ENCODE assay signal across 18 cellular contexts in the genomic region with DNA sequence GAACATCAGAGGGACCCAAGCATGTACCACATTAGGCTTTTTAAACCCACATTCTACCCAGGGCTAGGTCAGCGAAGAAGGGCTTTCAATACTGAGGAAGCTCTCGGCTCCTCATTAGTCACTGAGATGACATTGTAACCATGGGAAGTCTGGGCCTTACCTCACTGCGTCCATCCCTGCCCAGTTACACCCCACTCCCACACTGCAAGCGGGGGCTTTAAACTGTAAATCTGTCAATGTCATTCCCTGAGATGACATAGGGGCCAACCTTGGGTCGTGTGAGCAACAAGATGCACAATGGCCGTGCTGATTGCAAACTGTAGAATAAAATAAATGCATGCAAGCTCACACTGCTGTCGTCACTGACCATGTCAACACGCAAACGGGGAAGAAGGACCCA. TPM values are rescaled to one million over a fixed set of nuclear protein-coding genes. Genes with fewer than 3 reads are reported as not detected.
A peak's percentile ranks its signal among the peaks of the same experiment; 100 is the strongest.
DNase-seq lines count a peak whose midpoint lies in the region; ATAC-seq, FAIRE-seq and TF ChIP-seq lines count a peak whose summit lies in the region.
"Had no signal": no experiment of that assay in that cellular context is flagged by ENCODE, and none has a peak within 500 bp of the region (broad histone marks: within the 10 kb centered on the region; RNA-seq: fewer than 3 reads in every experiment).

No MANE protein-coding gene starts in this region.

- POLR2A ChIA-PET in naive thymus-derived CD4-positive, alpha-beta T cell (lab: Charles Lee), result no interaction called here

- H3K9me3 Mint-ChIP-seq in naive thymus-derived CD4-positive, alpha-beta T cell, result no peaks in the 10 kb centered on the region
- H3K9me3 Mint-ChIP-seq: activated naive CD8-positive, alpha-beta T cell treated with anti-CD3 and anti-CD28 coated beads, Interleukin-2, amount 10 ng/mL, durations not matched to agents 7 days and 5 days; activated T-helper 1 cell treated with anti-CD3 and anti-CD28 coated beads, Interleukin-12 subunit alpha, Interleukin-12 subunit beta, Interleukin-2, Interleukin-4 antibody, amounts not matched to agents 30 ng/mL and 10 ng/mL and 1 ng/mL, durations not matched to agents 14 hours and 24 hours and 36 hours had no signal

- TF ChIP-seq CTCF in colonic mucosa (IDR thresholded peaks at IDR 0.05), result no peak

- H3K27ac ChIP-seq in colonic mucosa, result no peak overlapping the region
- H3K27ac ChIP-seq in naive thymus-derived CD4-positive, alpha-beta T cell (ENCODE audit: low read depth, low read length), result no peak overlapping the region
- H3K27ac ChIP-seq: 22Rv1, esophagus squamous epithelium, gastrocnemius medialis, parathyroid adenoma, sigmoid colon had no signal

- peak; percentile 52 for FAIRE-seq in urothelium cell line (lab: Jason Lieb, UNC)
- FAIRE-seq: islet of Langerhans had no signal

- DNase-seq in activated CD8-positive, alpha-beta memory T cell treated with anti-CD3 and anti-CD28 coated beads for 24 hours, result peak; percentile 28
- no peak for DNase-seq in activated CD8-positive, alpha-beta memory T cell treated with anti-CD3 and anti-CD28 coated beads, Interleukin-2, amount 50 U/mL, for 4 hours
- DNase-seq in colonic mucosa (peak; percentile 12), urothelium cell line (ENCODE audit: low spot score) (no peak), DMS53 treated with DMSO at 0.1 percent for 48 hours (lab: John Stamatoyannopoulos, UW; ENCODE audit: unreplicated experiment) (no peak), NCI-H1436 (lab: John Stamatoyannopoulos, UW) (no peak), NCI-H1048 (lab: John Stamatoyannopoulos, UW) (no peak)
- DNase-seq in naive thymus-derived CD4-positive, alpha-beta T cell, result no peak
- DNase-seq: activated CD4-positive, alpha-beta T cell treated with anti-CD3 and anti-CD28 coated beads for 1 hour; effector memory CD4-positive, alpha-beta T cell; esophagus squamous epithelium; gastrocnemius medialis; sigmoid colon had no signal

- no peak overlapping the region for H3K4me3 Mint-ChIP-seq in naive thymus-derived CD4-positive, alpha-beta T cell
- H3K4me3 Mint-ChIP-seq: activated naive CD8-positive, alpha-beta T cell treated with anti-CD3 and anti-CD28 coated beads, Interleukin-2, amount 10 ng/mL, durations not matched to agents 7 days and 5 days; activated T-helper 1 cell treated with anti-CD3 and anti-CD28 coated beads, Interleukin-12 subunit alpha, Interleukin-12 subunit beta, Interleukin-2, Interleukin-4 antibody, amounts not matched to agents 30 ng/mL and 10 ng/mL and 1 ng/mL, durations not matched to agents 14 hours and 24 hours and 36 hours had no signal

- H3K27ac Mint-ChIP-seq in naive thymus-derived CD4-positive, alpha-beta T cell, result no peak overlapping the region
- H3K27ac Mint-ChIP-seq: activated naive CD8-positive, alpha-beta T cell treated with anti-CD3 and anti-CD28 coated beads, Interleukin-2, amount 10 ng/mL, durations not matched to agents 7 days and 5 days; activated T-helper 1 cell treated with anti-CD3 and anti-CD28 coated beads, Interleukin-12 subunit alpha, Interleukin-12 subunit beta, Interleukin-2, Interleukin-4 antibody, amounts not matched to agents 30 ng/mL and 10 ng/mL and 1 ng/mL, durations not matched to agents 14 hours and 24 hours and 36 hours had no signal

- H3K27me3 Mint-ChIP-seq in naive thymus-derived CD4-positive, alpha-beta T cell, result peaks cover 3 to 17% (median 4%) of the 10 kb centered on the region in 5 donors

- H3K36me3 ChIP-seq in colonic mucosa, result no peaks in the 10 kb centered on the region
- H3K36me3 ChIP-seq in naive thymus-derived CD4-positive, alpha-beta T cell (ENCODE audit: control insufficient read depth in 2 of 3, insufficient read depth in 3 of 3, low read length in 3 of 3), result no peaks in the 10 kb centered on the region
- H3K36me3 ChIP-seq: esophagus squamous epithelium, gastrocnemius medialis, sigmoid colon had no signal

- no peaks in the 10 kb centered on the region for H3K9me3 ChIP-seq in colonic mucosa
- H3K9me3 ChIP-seq in naive thymus-derived CD4-positive, alpha-beta T cell (ENCODE audit: control insufficient read depth in 2 of 3, low read length in 3 of 3), result no peaks in the 10 kb centered on the region
- H3K9me3 ChIP-seq: esophagus squamous epithelium, gastrocnemius medialis, sigmoid colon had no signal

- H3K4me3 ChIP-seq in colonic mucosa, result no peak overlapping the region
- H3K4me3 ChIP-seq in naive thymus-derived CD4-positive, alpha-beta T cell (ENCODE audit: low read length), result no peak overlapping the region
- H3K4me3 ChIP-seq: esophagus squamous epithelium, gastrocnemius medialis, sigmoid colon had no signal

- intact Hi-C loops in colonic mucosa (cut with DNase I), result loop anchor here (5.0 kb wide), 1 partner anchor 106 kb away; no protein-coding TSS in a partner anchor
- intact Hi-C loops in naive thymus-derived CD4-positive, alpha-beta T cell (cut with micrococcal nuclease), result loop anchor here (1.0 to 2.0 kb wide), 3 partner anchors 104 to 621 kb away; no protein-coding TSS in a partner anchor

- no peaks in the 10 kb centered on the region for H3K27me3 ChIP-seq in colonic mucosa
- no peaks in the 10 kb centered on the region for H3K27me3 ChIP-seq in naive thymus-derived CD4-positive, alpha-beta T cell (ENCODE audit: control insufficient read depth in 2 of 2, insufficient read depth in 2 of 2, low read length in 2 of 2)
- H3K27me3 ChIP-seq: esophagus squamous epithelium, sigmoid colon had no signal

- peak; percentile 26 for ATAC-seq in naive thymus-derived CD4-positive, alpha-beta T cell

- H3K4me1 ChIP-seq in colonic mucosa, result no peaks in the 10 kb centered on the region
- no peaks in the 10 kb centered on the region for H3K4me1 ChIP-seq in naive thymus-derived CD4-positive, alpha-beta T cell (ENCODE audit: control insufficient read depth in 2 of 2, insufficient read depth in 2 of 2, low read length in 2 of 2)
- H3K4me1 ChIP-seq: esophagus squamous epithelium, gastrocnemius medialis, parathyroid adenoma had no signal

- H3K36me3 Mint-ChIP-seq in naive thymus-derived CD4-positive, alpha-beta T cell, result no peaks in the 10 kb centered on the region
- H3K36me3 Mint-ChIP-seq: activated naive CD8-positive, alpha-beta T cell treated with anti-CD3 and anti-CD28 coated beads, Interleukin-2, amount 10 ng/mL, durations not matched to agents 7 days and 5 days had no signal

- CTCF ChIA-PET in naive thymus-derived CD4-positive, alpha-beta T cell (lab: Charles Lee), result interaction anchor here (1.2 kb wide), 1 partner anchor 99 kb away, joined by 3 read pairs; no protein-coding TSS in a partner anchor

- H3K9ac ChIP-seq in colonic mucosa (ENCODE audit: low read depth in 2 of 2, low read length in 2 of 2), result no peak overlapping the region
- H3K9ac ChIP-seq: parathyroid adenoma had no signal

- H3K4me1 Mint-ChIP-seq in naive thymus-derived CD4-positive, alpha-beta T cell, result peaks cover 0 to 5% (median 4%) of the 10 kb centered on the region in 7 donors

RNA-seq across cellular contexts. Expression of a gene that starts 21.7 kb away (rescaled TPM):
- total RNA-seq in colonic mucosa, result 100 to 1,000 TPM in 1 of 2 donors, 10 to 100 TPM in 1; 60.3 to 112 TPM
- total RNA-seq in naive thymus-derived CD4-positive, alpha-beta T cell, result 100 to 1,000 TPM in 1 of 5 experiments, 10 to 100 TPM in 4; 21.4 to 127 (median 34.7) TPM
- 10 to 100 TPM; 50.9 to 78.0 TPM for polyA plus RNA-seq in naive thymus-derived CD4-positive, alpha-beta T cell

Comparison
In these comparisons a context has a peak if more than half of its experiments do, and no peak if none do; other contexts are left out.
1. DNase-seq: peak in activated CD8-positive, alpha-beta memory T cell treated with anti-CD3 and anti-CD28 coated beads for 24 hours (single experiment) and colonic mucosa (single experiment); none in activated CD8-positive, alpha-beta memory T cell treated with anti-CD3 and anti-CD28 coated beads, Interleukin-2, amount 50 U/mL, for 4 hours (single experiment), naive thymus-derived CD4-positive, alpha-beta T cell (0 of 9), urothelium cell line (single experiment), DMS53 treated with DMSO at 0.1 percent for 48 hours (single experiment), NCI-H1436 (single experiment) and NCI-H1048 (single experiment).